16 cellular contexts compared by ENCODE assay signal in genomic region chr4:83772680-83773079, GRCh38.
"Had no signal": no experiment of that assay in that cellular context is flagged by ENCODE, and none has a peak within 500 bp of the region (broad histone marks: within the 10 kb centered on the region; RNA-seq: fewer than 3 reads in every experiment).

No MANE protein-coding gene starts in this region.

- H3K4me1 ChIP-seq: breast epithelium, esophagus muscularis mucosa, transverse colon had no signal

- H3K27me3 ChIP-seq: breast epithelium, esophagus muscularis mucosa had no signal

- H3K9me3 ChIP-seq: breast epithelium, esophagus muscularis mucosa, transverse colon had no signal

- H3K4me3 Mint-ChIP-seq: activated CD8-positive, alpha-beta memory T cell treated with anti-CD3 and anti-CD28 coated beads, Interleukin-2, amount 10 ng/mL, durations not matched to agents 7 days and 5 days; activated naive CD8-positive, alpha-beta T cell treated with anti-CD3 and anti-CD28 coated beads for 36 hours; activated T-cell treated with anti-CD3 and anti-CD28 coated beads, Interleukin-2, amount 50 U/mL, for 24 hours; nephron had no signal

- H3K27ac Mint-ChIP-seq: activated CD8-positive, alpha-beta memory T cell treated with anti-CD3 and anti-CD28 coated beads, Interleukin-2, amount 10 ng/mL, durations not matched to agents 7 days and 5 days; activated naive CD8-positive, alpha-beta T cell treated with anti-CD3 and anti-CD28 coated beads for 36 hours; activated T-cell treated with anti-CD3 and anti-CD28 coated beads, Interleukin-2, amount 50 U/mL, for 24 hours; nephron had no signal

- H3K4me1 Mint-ChIP-seq: activated CD8-positive, alpha-beta memory T cell treated with anti-CD3 and anti-CD28 coated beads, Interleukin-2, amount 10 ng/mL, durations not matched to agents 7 days and 5 days; activated naive CD8-positive, alpha-beta T cell treated with anti-CD3 and anti-CD28 coated beads for 36 hours; nephron had no signal

- DNase-seq: activated CD4-positive, alpha-beta T cell treated with anti-CD3 and anti-CD28 coated beads, Interleukin-2, amount 50 U/mL, for 48 hours; activated CD4-positive, CD25-positive, alpha-beta regulatory T cell treated with anti-CD3 and anti-CD28 coated beads, Interleukin-2, amount 50 U/mL, for 72 hours; activated CD8-positive, alpha-beta memory T cell treated with anti-CD3 and anti-CD28 coated beads, Interleukin-2, amount 10 ng/mL, durations not matched to agents 7 days and 5 days; activated effector memory CD4-positive, alpha-beta T cell treated with anti-CD3 and anti-CD28 coated beads, Interleukin-2, amount 50 U/mL, for 16 hours; activated naive CD8-positive, alpha-beta T cell treated with anti-CD3 and anti-CD28 coated beads for 36 hours; activated T-cell treated with anti-CD3 and anti-CD28 coated beads, Interleukin-2, amount 50 U/mL, for 24 hours; dorsolateral prefrontal cortex; left colon; stimulated activated CD4-positive, alpha-beta T cell treated with anti-CD3 and anti-CD28 coated beads, Interleukin-12 subunit alpha, Interleukin-12 subunit beta, amount 100 ng/mL, for 4 hours; stimulated activated naive CD4-positive, alpha-beta T cell; substantia nigra; transverse colon had no signal

- H3K36me3 Mint-ChIP-seq: activated CD8-positive, alpha-beta memory T cell treated with anti-CD3 and anti-CD28 coated beads, Interleukin-2, amount 10 ng/mL, durations not matched to agents 7 days and 5 days; activated naive CD8-positive, alpha-beta T cell treated with anti-CD3 and anti-CD28 coated beads for 36 hours had no signal

- H3K36me3 ChIP-seq: breast epithelium, esophagus muscularis mucosa, transverse colon had no signal

- ATAC-seq: activated CD8-positive, alpha-beta memory T cell treated with anti-CD3 and anti-CD28 coated beads, Interleukin-2, amount 10 ng/mL, durations not matched to agents 7 days and 5 days; left colon; sciatic nerve had no signal

- H3K27ac ChIP-seq: breast epithelium, dorsolateral prefrontal cortex, esophagus muscularis mucosa, transverse colon had no signal

- H3K4me3 ChIP-seq: breast epithelium, dorsolateral prefrontal cortex, esophagus muscularis mucosa, transverse colon had no signal

- H3K9me3 Mint-ChIP-seq: activated naive CD8-positive, alpha-beta T cell treated with anti-CD3 and anti-CD28 coated beads for 36 hours; activated T-cell treated with anti-CD3 and anti-CD28 coated beads, Interleukin-2, amount 50 U/mL, for 24 hours; nephron had no signal
